1 cellular context compared by ENCODE assay signal in the genomic region with DNA sequence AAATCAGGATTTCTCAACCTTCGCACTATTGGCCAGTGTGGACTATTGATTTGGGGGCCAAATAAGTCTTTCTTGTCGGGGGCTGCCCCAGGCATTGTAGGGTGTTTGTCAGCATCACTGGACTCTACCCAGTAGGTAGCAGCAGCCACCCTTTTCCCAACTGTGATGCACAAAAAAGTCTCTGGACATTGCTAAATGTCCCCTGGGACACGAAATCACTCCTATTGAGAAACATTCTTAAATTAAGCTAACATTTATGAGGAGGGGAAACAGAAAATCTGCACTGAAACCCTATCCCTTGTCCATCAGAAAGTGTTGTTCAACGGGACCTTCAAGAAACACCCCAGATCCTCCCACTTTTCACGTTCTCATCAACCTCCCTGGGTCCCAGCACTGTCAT.
TF ChIP-seq lines count a peak whose summit lies in the region.

No MANE protein-coding gene starts in this region.

TF ChIP-seq in K562, 482 proteins besides CTCF, POLR2A, EP300 and RAD21:
- TF ChIP-seq ZNF586 (CRISPR knock-in tag; conservative IDR thresholded peaks at IDR 0.05): no peak
- TF ChIP-seq, protein P1, sequence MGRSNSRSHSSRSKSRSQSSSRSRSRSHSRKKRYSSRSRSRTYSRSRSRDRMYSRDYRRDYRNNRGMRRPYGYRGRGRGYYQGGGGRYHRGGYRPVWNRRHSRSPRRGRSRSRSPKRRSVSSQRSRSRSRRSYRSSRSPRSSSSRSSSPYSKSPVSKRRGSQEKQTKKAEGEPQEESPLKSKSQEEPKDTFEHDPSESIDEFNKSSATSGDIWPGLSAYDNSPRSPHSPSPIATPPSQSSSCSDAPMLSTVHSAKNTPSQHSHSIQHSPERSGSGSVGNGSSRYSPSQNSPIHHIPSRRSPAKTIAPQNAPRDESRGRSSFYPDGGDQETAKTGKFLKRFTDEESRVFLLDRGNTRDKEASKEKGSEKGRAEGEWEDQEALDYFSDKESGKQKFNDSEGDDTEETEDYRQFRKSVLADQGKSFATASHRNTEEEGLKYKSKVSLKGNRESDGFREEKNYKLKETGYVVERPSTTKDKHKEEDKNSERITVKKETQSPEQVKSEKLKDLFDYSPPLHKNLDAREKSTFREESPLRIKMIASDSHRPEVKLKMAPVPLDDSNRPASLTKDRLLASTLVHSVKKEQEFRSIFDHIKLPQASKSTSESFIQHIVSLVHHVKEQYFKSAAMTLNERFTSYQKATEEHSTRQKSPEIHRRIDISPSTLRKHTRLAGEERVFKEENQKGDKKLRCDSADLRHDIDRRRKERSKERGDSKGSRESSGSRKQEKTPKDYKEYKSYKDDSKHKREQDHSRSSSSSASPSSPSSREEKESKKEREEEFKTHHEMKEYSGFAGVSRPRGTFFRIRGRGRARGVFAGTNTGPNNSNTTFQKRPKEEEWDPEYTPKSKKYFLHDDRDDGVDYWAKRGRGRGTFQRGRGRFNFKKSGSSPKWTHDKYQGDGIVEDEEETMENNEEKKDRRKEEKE (IDR thresholded peaks at IDR 0.05; ENCODE audit: borderline replicate concordance in 1 of 2, control insufficient read depth in 1 of 2, low read depth in 2 of 2, low read length in 1 of 2): no peak
- no peak for TF ChIP-seq ZNF217 (CRISPR knock-in tag; IDR thresholded peaks at IDR 0.05)
- no peak for TF ChIP-seq ZFPM2 (CRISPR knock-in tag; IDR thresholded peaks at IDR 0.05)
- no peak for TF ChIP-seq RBM14 (IDR thresholded peaks at IDR 0.05; ENCODE audit: borderline replicate concordance, insufficient read depth, low read depth, low read length)
- TF ChIP-seq, protein P2, sequence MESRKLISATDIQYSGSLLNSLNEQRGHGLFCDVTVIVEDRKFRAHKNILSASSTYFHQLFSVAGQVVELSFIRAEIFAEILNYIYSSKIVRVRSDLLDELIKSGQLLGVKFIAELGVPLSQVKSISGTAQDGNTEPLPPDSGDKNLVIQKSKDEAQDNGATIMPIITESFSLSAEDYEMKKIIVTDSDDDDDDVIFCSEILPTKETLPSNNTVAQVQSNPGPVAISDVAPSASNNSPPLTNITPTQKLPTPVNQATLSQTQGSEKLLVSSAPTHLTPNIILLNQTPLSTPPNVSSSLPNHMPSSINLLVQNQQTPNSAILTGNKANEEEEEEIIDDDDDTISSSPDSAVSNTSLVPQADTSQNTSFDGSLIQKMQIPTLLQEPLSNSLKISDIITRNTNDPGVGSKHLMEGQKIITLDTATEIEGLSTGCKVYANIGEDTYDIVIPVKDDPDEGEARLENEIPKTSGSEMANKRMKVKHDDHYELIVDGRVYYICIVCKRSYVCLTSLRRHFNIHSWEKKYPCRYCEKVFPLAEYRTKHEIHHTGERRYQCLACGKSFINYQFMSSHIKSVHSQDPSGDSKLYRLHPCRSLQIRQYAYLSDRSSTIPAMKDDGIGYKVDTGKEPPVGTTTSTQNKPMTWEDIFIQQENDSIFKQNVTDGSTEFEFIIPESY (CRISPR knock-in tag; IDR thresholded peaks at IDR 0.05): no peak
- TF ChIP-seq, protein P3, sequence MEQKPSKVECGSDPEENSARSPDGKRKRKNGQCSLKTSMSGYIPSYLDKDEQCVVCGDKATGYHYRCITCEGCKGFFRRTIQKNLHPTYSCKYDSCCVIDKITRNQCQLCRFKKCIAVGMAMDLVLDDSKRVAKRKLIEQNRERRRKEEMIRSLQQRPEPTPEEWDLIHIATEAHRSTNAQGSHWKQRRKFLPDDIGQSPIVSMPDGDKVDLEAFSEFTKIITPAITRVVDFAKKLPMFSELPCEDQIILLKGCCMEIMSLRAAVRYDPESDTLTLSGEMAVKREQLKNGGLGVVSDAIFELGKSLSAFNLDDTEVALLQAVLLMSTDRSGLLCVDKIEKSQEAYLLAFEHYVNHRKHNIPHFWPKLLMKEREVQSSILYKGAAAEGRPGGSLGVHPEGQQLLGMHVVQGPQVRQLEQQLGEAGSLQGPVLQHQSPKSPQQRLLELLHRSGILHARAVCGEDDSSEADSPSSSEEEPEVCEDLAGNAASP (IDR thresholded peaks at IDR 0.05): no peak
- TF ChIP-seq TCFL5 (CRISPR knock-in tag; conservative IDR thresholded peaks at IDR 0.05): no peak
- TF ChIP-seq, protein P4, sequence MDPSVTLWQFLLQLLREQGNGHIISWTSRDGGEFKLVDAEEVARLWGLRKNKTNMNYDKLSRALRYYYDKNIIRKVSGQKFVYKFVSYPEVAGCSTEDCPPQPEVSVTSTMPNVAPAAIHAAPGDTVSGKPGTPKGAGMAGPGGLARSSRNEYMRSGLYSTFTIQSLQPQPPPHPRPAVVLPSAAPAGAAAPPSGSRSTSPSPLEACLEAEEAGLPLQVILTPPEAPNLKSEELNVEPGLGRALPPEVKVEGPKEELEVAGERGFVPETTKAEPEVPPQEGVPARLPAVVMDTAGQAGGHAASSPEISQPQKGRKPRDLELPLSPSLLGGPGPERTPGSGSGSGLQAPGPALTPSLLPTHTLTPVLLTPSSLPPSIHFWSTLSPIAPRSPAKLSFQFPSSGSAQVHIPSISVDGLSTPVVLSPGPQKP (CRISPR knock-in tag; IDR thresholded peaks at IDR 0.05): no peak
- TF ChIP-seq, protein P5, sequence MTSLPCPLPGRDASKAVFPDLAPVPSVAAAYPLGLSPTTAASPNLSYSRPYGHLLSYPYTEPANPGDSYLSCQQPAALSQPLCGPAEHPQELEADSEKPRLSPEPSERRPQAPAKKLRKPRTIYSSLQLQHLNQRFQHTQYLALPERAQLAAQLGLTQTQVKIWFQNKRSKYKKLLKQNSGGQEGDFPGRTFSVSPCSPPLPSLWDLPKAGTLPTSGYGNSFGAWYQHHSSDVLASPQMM (CRISPR knock-in tag; IDR thresholded peaks at IDR 0.05): no peak
- TF ChIP-seq, protein P6, sequence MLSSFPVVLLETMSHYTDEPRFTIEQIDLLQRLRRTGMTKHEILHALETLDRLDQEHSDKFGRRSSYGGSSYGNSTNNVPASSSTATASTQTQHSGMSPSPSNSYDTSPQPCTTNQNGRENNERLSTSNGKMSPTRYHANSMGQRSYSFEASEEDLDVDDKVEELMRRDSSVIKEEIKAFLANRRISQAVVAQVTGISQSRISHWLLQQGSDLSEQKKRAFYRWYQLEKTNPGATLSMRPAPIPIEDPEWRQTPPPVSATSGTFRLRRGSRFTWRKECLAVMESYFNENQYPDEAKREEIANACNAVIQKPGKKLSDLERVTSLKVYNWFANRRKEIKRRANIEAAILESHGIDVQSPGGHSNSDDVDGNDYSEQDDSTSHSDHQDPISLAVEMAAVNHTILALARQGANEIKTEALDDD (IDR thresholded peaks at IDR 0.05): no peak
